Comparison of ENCODE assay signal across 31 cellular contexts in genomic region chr12:132591107-132591935, GRCh38. TPM values are rescaled to one million over a fixed set of nuclear protein-coding genes. Genes with fewer than 3 reads are reported as not detected.
DNase-seq lines count a peak whose midpoint lies in the region; ATAC-seq, FAIRE-seq and TF ChIP-seq lines count a peak whose summit lies in the region.
"Had no signal": no experiment of that assay in that cellular context is flagged by ENCODE, and none has a peak within 500 bp of the region (broad histone marks: within the 10 kb centered on the region; RNA-seq: fewer than 3 reads in every experiment).

No MANE protein-coding gene starts in this region.

- H3K4me3 Mint-ChIP-seq in HFFc6, result no peak overlapping the region
- H3K4me3 Mint-ChIP-seq: CD14-positive monocyte; CD4-positive, alpha-beta memory T cell; CD4-positive, CD25-positive, alpha-beta regulatory T cell; CD8-positive, alpha-beta memory T cell had no signal

- POLR2A ChIA-PET in H1 (lab: Charles Lee; ENCODE audit: partially characterized antibody), result interaction anchor here (0.5 to 2.4 kb wide), 3 partner anchors 9 to 203 kb away, joined by 4 to 18 read pairs (median 4); partner anchors contain the start of gene P2RX2

- peaks cover 0 to 5% of the 10 kb centered on the region in 2 experiments for H4K20me1 ChIP-seq in H1 (replicated peaks in 1 of 2; ENCODE audit: control insufficient read depth in 1 of 2, insufficient read depth in 2 of 2, low read length in 2 of 2)
- H4K20me1 ChIP-seq: BLaER1 had no signal

- intact Hi-C loops in left ventricle myocardium superior (cut with micrococcal nuclease), result no loop called here
- intact Hi-C loops in cardiac septum (cut with DNase I), result no loop called here
- intact Hi-C loops in kidney (cut with DNase I), result no loop called here

- H3K56ac ChIP-seq in H1 (replicated peaks; ENCODE audit: insufficient read length, low read depth, low read length), result no peak overlapping the region

- no peak overlapping the region for H4K91ac ChIP-seq in H1 (replicated peaks; ENCODE audit: insufficient read length, low read length)

- no peak overlapping the region for H2BK20ac ChIP-seq in H1 (ENCODE audit: low read length)

- no peak for TF ChIP-seq EP300 in H1 (IDR thresholded peaks at IDR 0.05; ENCODE audit: borderline replicate concordance in 1 of 2, low read depth in 2 of 2, low read length in 2 of 2)

- no peaks in the 10 kb centered on the region for H3K79me1 ChIP-seq in H1 (ENCODE audit: low read depth, low read length)

- H3K27ac ChIP-seq in H1 (ENCODE audit: low read depth, low read length) (no peak overlapping the region), kidney (ENCODE audit: low read depth in 2 of 2, low read length in 2 of 2) (no peak overlapping the region), Peyer's patch (no peak overlapping the region)
- H3K27ac ChIP-seq: BLaER1 had no signal

- H3K4ac ChIP-seq in H1 (replicated peaks; ENCODE audit: insufficient read length, low read depth, low read length), result no peak overlapping the region

- no peak overlapping the region for H2BK5ac ChIP-seq in H1 (ENCODE audit: low read depth, low read length)

- H2AFZ ChIP-seq in H1 (ENCODE audit: low read length), result no peak overlapping the region

- H2AK5ac ChIP-seq in H1 (ENCODE audit: low read depth, low read length), result no peak overlapping the region

- no peaks in the 10 kb centered on the region; the same call in 1 of the 2 replicates for H3K9me3 Mint-ChIP-seq in HFFc6
- H3K9me3 Mint-ChIP-seq: CD8-positive, alpha-beta memory T cell had no signal

- 91% methylated on average over 42 of the region's 45 CpGs; no CpG with 5 or more reads in 1 of the 2 experiments for WGBS in H1 (ENCODE audit: extremely low coverage in 1 of 2, insufficient coverage in 1 of 2, insufficient read length in 1 of 2, insufficient replicate concordance in 2 of 2, low coverage in 1 of 2, low lambda C conversion rate in 2 of 2, missing lambda C conversion rate in 1 of 2), 2 experiments

- no peak for ATAC-seq in left ventricle myocardium superior
- ATAC-seq: GM12878 had no signal

- no peaks in the 10 kb centered on the region for H3K36me3 Mint-ChIP-seq in HFFc6 (ENCODE audit: low read depth)
- H3K36me3 Mint-ChIP-seq: CD14-positive monocyte; CD4-positive, alpha-beta memory T cell; CD4-positive, CD25-positive, alpha-beta regulatory T cell; CD8-positive, alpha-beta memory T cell had no signal

- DNase-seq in left ventricle myocardium superior (peak; percentile 20), cardiac septum (ENCODE audit: low spot score) (no peak), H1 (ENCODE audit: low read depth in 1 of 2, low spot score in 2 of 2) (no peak), kidney (peak; percentile 75), HFFc6 (no peak), Peyer's patch (no peak)
- DNase-seq: 8988T; ACHN; BE2C; C1 segment of cervical spinal cord; CD4-positive, alpha-beta memory T cell; CD4-positive, CD25-positive, alpha-beta regulatory T cell; COR-L47; DMS 273 treated with DMSO at 0.1 percent for 48 hours; DMS153; DMS53; DMS79; DND-41; EL; GDM1 had no signal

- no peak overlapping the region for H3K27ac Mint-ChIP-seq in HFFc6
- H3K27ac Mint-ChIP-seq: CD4-positive, alpha-beta memory T cell; CD4-positive, CD25-positive, alpha-beta regulatory T cell; CD8-positive, alpha-beta memory T cell had no signal

- TF ChIP-seq POLR2A in H1 (IDR thresholded peaks at IDR 0.05; ENCODE audit: control extremely low read depth in 1 of 2, low read depth in 2 of 2, low read length in 2 of 2) (no peak), Peyer's patch (IDR thresholded peaks at IDR 0.05) (no peak)

- H2BK15ac ChIP-seq in H1 (ENCODE audit: low read length), result no peak overlapping the region

- H4K5ac ChIP-seq in H1 (ENCODE audit: insufficient read length, low read depth, low read length), result no peak overlapping the region

- H3K36me3 ChIP-seq in H1 (ENCODE audit: control insufficient read depth in 2 of 4, insufficient read depth in 4 of 4, low read length in 3 of 4) (no peaks in the 10 kb centered on the region), kidney (ENCODE audit: control insufficient read depth in 1 of 2, insufficient read depth in 2 of 2, low read length in 2 of 2) (no peaks in the 10 kb centered on the region), Peyer's patch (no peaks in the 10 kb centered on the region)
- H3K36me3 ChIP-seq: BE2C, BLaER1 had no signal

- peak overlapping the region; percentile 14; the same call in 1 of the 2 replicates for H4K8ac ChIP-seq in H1 (ENCODE audit: extremely low read depth, insufficient read depth, low read length)

- H2BK12ac ChIP-seq in H1 (ENCODE audit: low read depth, low read length), result no peak overlapping the region

- H3K27me3 Mint-ChIP-seq in HFFc6 (ENCODE audit: insufficient read depth), result peaks cover 8% of the 10 kb centered on the region
- H3K27me3 Mint-ChIP-seq: CD4-positive, CD25-positive, alpha-beta regulatory T cell had no signal

- H2BK120ac ChIP-seq in H1 (replicated peaks; ENCODE audit: low read depth, low read length), result no peak overlapping the region

- no peaks in the 10 kb centered on the region for H3K79me2 ChIP-seq in H1 (ENCODE audit: control insufficient read depth in 1 of 2, insufficient read depth in 2 of 2, low read length in 2 of 2)

- CTCF ChIA-PET in H1 (lab: Charles Lee; ENCODE audit: partially characterized antibody), result interaction anchor here (0.7 to 1.5 kb wide), 6 partner anchors 8 to 218 kb away, joined by 3 to 6 read pairs (median 4); no protein-coding TSS in a partner anchor

- H3K4me2 ChIP-seq in H1 (ENCODE audit: insufficient read depth in 1 of 2, low read depth in 2 of 2, low read length in 2 of 2), result no peak overlapping the region
- H3K4me2 ChIP-seq: BLaER1 had no signal

- H3K4me1 Mint-ChIP-seq in HFFc6 (ENCODE audit: low read depth), result peaks cover 7% of the 10 kb centered on the region

- no peak for TF ChIP-seq RAD21 in H1 (IDR thresholded peaks at IDR 0.05 in 1 of 2, conservative IDR thresholded peaks at IDR 0.05 in 1 of 2; ENCODE audit: low read depth in 2 of 2, low read length in 2 of 2)

- H3K27me3 ChIP-seq in H1 (replicated peaks in 1 of 4; ENCODE audit: control insufficient read depth in 3 of 4, extremely low read depth in 1 of 4, insufficient read depth in 3 of 4, low read length in 3 of 4), result peaks cover 42 to 83% (median 79%) of the 10 kb centered on the region in 4 experiments
- H3K27me3 ChIP-seq in Peyer's patch, result no peaks in the 10 kb centered on the region
- H3K27me3 ChIP-seq: BLaER1 had no signal

- H3K4me3 ChIP-seq in H1 (ENCODE audit: extremely low read depth in 1 of 4, insufficient read depth in 2 of 4, low read depth in 3 of 4, low read length in 4 of 4), result no peak overlapping the region
- H3K4me3 ChIP-seq in kidney (ENCODE audit: low read length in 2 of 2), result no peak overlapping the region
- no peak overlapping the region for H3K4me3 ChIP-seq in Peyer's patch
- H3K4me3 ChIP-seq: BLaER1, GM12878 had no signal

- H3K23me2 ChIP-seq in H1 (ENCODE audit: low read depth, low read length), result no peaks in the 10 kb centered on the region

- TF ChIP-seq CTCF in H1 (IDR thresholded peaks at IDR 0.05; ENCODE audit: control extremely low read depth in 1 of 3, insufficient read depth in 1 of 3, low read depth in 1 of 3, low read length in 3 of 3) (no peak), kidney (IDR thresholded peaks at IDR 0.05; ENCODE audit: borderline replicate concordance, extremely low read depth, insufficient read depth) (no peak), HFFc6 (IDR thresholded peaks at IDR 0.05) (no peak), Peyer's patch (IDR thresholded peaks at IDR 0.05) (no peak)

- H3K23ac ChIP-seq in H1 (ENCODE audit: insufficient read length), result no peak overlapping the region

- H3K14ac ChIP-seq in H1 (ENCODE audit: insufficient read length), result no peak overlapping the region

- FAIRE-seq in H1 (lab: Jason Lieb, UNC) (no peak), kidney (lab: Jason Lieb, UNC) (no peak)
- FAIRE-seq: A204.1, GM12878, GM12892, GM18507 had no signal

- H3K4me1 ChIP-seq in H1 (replicated peaks in 1 of 4; ENCODE audit: control insufficient read depth in 3 of 4, insufficient read depth in 4 of 4, low read length in 3 of 4), result no peaks in the 10 kb centered on the region
- peaks cover 0 to 7% of the 10 kb centered on the region in 2 donors for H3K4me1 ChIP-seq in kidney (ENCODE audit: control insufficient read depth in 1 of 2, insufficient read depth in 1 of 2, low read depth in 1 of 2, low read length in 2 of 2)
- peaks cover 0 to 4% (median 0%) of the 10 kb centered on the region in 4 donors for H3K4me1 ChIP-seq in Peyer's patch
- H3K4me1 ChIP-seq: BE2C had no signal

- no peak overlapping the region for H3K18ac ChIP-seq in H1 (ENCODE audit: extremely low read depth, low read length)

- H3K9me3 ChIP-seq in H1 (ENCODE audit: insufficient read depth in 2 of 2, low read depth in 1 of 2, low read length in 1 of 2) (peaks cover 0 to 12% of the 10 kb centered on the region in 2 experiments; a peak in 1 of 4 replicates), kidney (ENCODE audit: control insufficient read depth in 1 of 2, low read length in 2 of 2) (no peaks in the 10 kb centered on the region), Peyer's patch (peaks cover 0 to 5% (median 0%) of the 10 kb centered on the region in 4 donors)
- H3K9me3 ChIP-seq: BE2C, BLaER1 had no signal

- H3K9ac ChIP-seq in H1 (replicated peaks in 1 of 4; ENCODE audit: extremely low read depth in 1 of 4, low read depth in 3 of 4, low read length in 3 of 4) (no peak overlapping the region), kidney (ENCODE audit: low read length in 2 of 2) (no peak overlapping the region)
- H3K9ac ChIP-seq: BLaER1 had no signal

RNA-seq across cellular contexts. Expression of gene LRCOL1, which starts 19.1 kb away (rescaled TPM):
- total RNA-seq in left ventricle myocardium superior (not detected), cardiac septum (not detected), kidney (1.8 TPM), Peyer's patch (not detected)
- not detected in 2 replicates for total RNA-seq in H1 (2021; fragmentation: NEBNext Ultra II Directional; extraction: Animal tissue kit (Norgen Biotek cat#: 25700))
- polyA plus RNA-seq in H1 (2011; rRNA removed) (0.42 TPM in 1 of 2 replicates, not detected in the other), kidney (ENCODE audit: insufficient read depth, low read depth, low replicate concordance) (1.0 TPM)
- polyA plus RNA-seq in H1 (2011; cell fraction: cytosol; rRNA removed), result 0.18 TPM
- polyA plus RNA-seq in H1 (2011; cell fraction: nucleus; rRNA removed), result 1.6 TPM
- not detected in 4 replicates for polyA plus RNA-seq in H1 (2012, experiment 1 of 2)
- polyA plus RNA-seq in H1 (2012, experiment 2 of 2), result not detected
- not detected for polyA plus RNA-seq in H1 (2013, experiment 1 of 2)
- polyA plus RNA-seq in H1 (2013, experiment 2 of 2), result 0.09 TPM
- polyA minus RNA-seq in H1 (2011; rRNA and poly(A)+ RNA removed), result not detected in 2 replicates
- polyA minus RNA-seq in H1 (2011; cell fraction: cytosol; rRNA and poly(A)+ RNA removed), result not detected
- not detected for polyA minus RNA-seq in H1 (2011; cell fraction: nucleus; rRNA and poly(A)+ RNA removed)
- under 1 TPM; 0.23 to 1.00 (median 0.52) TPM for total RNA-seq in HFFc6 (2021; fragmentation: NEBNext Ultra II Directional; extraction: Animal tissue kit (Norgen Biotek cat#: 25700))
- total RNA-seq: A673; CD4-positive, alpha-beta memory T cell; CD4-positive, CD25-positive, alpha-beta regulatory T cell; CD8-positive, alpha-beta memory T cell; Daoy; G401; GM12878 had no signal
- polyA plus RNA-seq: CD14-positive monocyte; CD4-positive, alpha-beta memory T cell; CD4-positive, CD25-positive, alpha-beta regulatory T cell; CD8-positive, alpha-beta memory T cell; GM12878 had no signal

RNA-seq across cellular contexts. Expression of gene P2RX2, which starts 27.3 kb away (rescaled TPM):
- not detected for total RNA-seq in left ventricle myocardium superior
- not detected for total RNA-seq in cardiac septum
- 0.84 and 1.5 TPM in 2 replicates for total RNA-seq in H1 (2021; fragmentation: NEBNext Ultra II Directional; extraction: Animal tissue kit (Norgen Biotek cat#: 25700))
- polyA plus RNA-seq in H1 (2011; rRNA removed), result 2.2 and 6.3 TPM in 2 replicates
- polyA plus RNA-seq in H1 (2011; cell fraction: cytosol; rRNA removed), result 4.0 TPM
- 40.4 TPM for polyA plus RNA-seq in H1 (2011; cell fraction: nucleus; rRNA removed)
- polyA plus RNA-seq in H1 (2012, experiment 1 of 2), result 2.0 to 3.0 TPM (median 2.5 TPM) in 4 replicates
- 1.5 TPM for polyA plus RNA-seq in H1 (2012, experiment 2 of 2)
- polyA plus RNA-seq in H1 (2013, experiment 1 of 2), result 1.9 TPM
- polyA plus RNA-seq in H1 (2013, experiment 2 of 2), result 1.7 TPM
- polyA minus RNA-seq in H1 (2011; rRNA and poly(A)+ RNA removed), result 0.50 and 0.54 TPM in 2 replicates
- polyA minus RNA-seq in H1 (2011; cell fraction: cytosol; rRNA and poly(A)+ RNA removed), result 0.59 TPM
- polyA minus RNA-seq in H1 (2011; cell fraction: nucleus; rRNA and poly(A)+ RNA removed), result 2.2 TPM
- total RNA-seq in kidney, result 0.19 TPM
- 0.37 TPM for polyA plus RNA-seq in kidney (ENCODE audit: insufficient read depth, low read depth, low replicate concordance)
- total RNA-seq in HFFc6 (2021; fragmentation: NEBNext Ultra II Directional; extraction: Animal tissue kit (Norgen Biotek cat#: 25700)), result not detected
- total RNA-seq in Peyer's patch, result 1 to 10 TPM in 3 of 4 donors, not detected in 1; 3.8 to 4.7 (median 4.1) TPM
- total RNA-seq: A673; CD4-positive, alpha-beta memory T cell; CD4-positive, CD25-positive, alpha-beta regulatory T cell; CD8-positive, alpha-beta memory T cell; Daoy; GM12878 had no signal
- polyA plus RNA-seq: AG04450; CD14-positive monocyte; CD4-positive, alpha-beta memory T cell; CD4-positive, CD25-positive, alpha-beta regulatory T cell; CD8-positive, alpha-beta memory T cell; GM12878 had no signal

Comparison
In these comparisons a context has a peak if more than half of its experiments do, and no peak if none do; other contexts are left out.
1. DNase-seq: peak in left ventricle myocardium superior (single experiment) and kidney (single experiment); none in cardiac septum (single experiment), H1 (0 of 2), HFFc6 (single experiment) and Peyer's patch (0 of 3).